1 cellular context compared by ENCODE assay signal in the genomic region with DNA sequence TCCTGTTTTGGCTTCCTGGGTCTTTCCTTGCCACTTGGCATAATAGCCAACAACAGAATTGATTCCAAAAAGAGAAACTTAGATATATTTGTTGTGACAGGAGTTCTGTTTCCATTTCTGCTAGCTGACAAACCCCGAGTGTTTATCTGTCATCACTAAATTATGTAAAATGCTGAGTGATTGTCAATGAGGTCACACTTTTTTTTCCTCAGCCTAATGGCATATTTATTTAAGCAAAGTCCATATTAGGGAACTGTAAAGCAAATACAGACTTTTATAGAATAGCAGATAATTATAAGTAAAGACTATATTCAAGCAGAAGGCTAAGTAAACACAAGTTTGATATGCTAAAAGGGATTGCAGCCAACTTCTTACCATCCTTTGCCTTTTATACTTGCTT.
TF ChIP-seq lines count a peak whose summit lies in the region.

No MANE protein-coding gene starts in this region.

TF ChIP-seq in HEK293, 187 proteins besides CTCF, POLR2A, EP300 and RAD21 (continued from another document):
- TF ChIP-seq, protein P1, sequence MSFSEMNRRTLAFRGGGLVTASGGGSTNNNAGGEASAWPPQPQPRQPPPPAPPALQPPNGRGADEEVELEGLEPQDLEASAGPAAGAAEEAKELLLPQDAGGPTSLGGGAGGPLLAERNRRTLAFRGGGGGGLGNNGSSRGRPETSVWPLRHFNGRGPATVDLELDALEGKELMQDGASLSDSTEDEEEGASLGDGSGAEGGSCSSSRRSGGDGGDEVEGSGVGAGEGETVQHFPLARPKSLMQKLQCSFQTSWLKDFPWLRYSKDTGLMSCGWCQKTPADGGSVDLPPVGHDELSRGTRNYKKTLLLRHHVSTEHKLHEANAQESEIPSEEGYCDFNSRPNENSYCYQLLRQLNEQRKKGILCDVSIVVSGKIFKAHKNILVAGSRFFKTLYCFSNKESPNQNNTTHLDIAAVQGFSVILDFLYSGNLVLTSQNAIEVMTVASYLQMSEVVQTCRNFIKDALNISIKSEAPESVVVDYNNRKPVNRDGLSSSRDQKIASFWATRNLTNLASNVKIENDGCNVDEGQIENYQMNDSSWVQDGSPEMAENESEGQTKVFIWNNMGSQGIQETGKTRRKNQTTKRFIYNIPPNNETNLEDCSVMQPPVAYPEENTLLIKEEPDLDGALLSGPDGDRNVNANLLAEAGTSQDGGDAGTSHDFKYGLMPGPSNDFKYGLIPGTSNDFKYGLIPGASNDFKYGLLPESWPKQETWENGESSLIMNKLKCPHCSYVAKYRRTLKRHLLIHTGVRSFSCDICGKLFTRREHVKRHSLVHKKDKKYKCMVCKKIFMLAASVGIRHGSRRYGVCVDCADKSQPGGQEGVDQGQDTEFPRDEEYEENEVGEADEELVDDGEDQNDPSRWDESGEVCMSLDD (tag by site-specific recombination; IDR thresholded peaks at IDR 0.05): no peak
- no peak for TF ChIP-seq ZNF248 (tag by site-specific recombination; IDR thresholded peaks at IDR 0.05)
- TF ChIP-seq OSR2 (tag by site-specific recombination; IDR thresholded peaks at IDR 0.05): peak; percentile 82
- no peak for TF ChIP-seq ZNF747 (tag by site-specific recombination; IDR thresholded peaks at IDR 0.05)
- TF ChIP-seq, protein P2, sequence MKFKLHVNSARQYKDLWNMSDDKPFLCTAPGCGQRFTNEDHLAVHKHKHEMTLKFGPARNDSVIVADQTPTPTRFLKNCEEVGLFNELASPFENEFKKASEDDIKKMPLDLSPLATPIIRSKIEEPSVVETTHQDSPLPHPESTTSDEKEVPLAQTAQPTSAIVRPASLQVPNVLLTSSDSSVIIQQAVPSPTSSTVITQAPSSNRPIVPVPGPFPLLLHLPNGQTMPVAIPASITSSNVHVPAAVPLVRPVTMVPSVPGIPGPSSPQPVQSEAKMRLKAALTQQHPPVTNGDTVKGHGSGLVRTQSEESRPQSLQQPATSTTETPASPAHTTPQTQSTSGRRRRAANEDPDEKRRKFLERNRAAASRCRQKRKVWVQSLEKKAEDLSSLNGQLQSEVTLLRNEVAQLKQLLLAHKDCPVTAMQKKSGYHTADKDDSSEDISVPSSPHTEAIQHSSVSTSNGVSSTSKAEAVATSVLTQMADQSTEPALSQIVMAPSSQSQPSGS (tag by site-specific recombination; IDR thresholded peaks at IDR 0.05; ENCODE audit: low read depth): 0 out of 2 replicates have a peak, but pooled peaks have one; percentile 40
- no peak for TF ChIP-seq ZNF19 (tag by site-specific recombination; IDR thresholded peaks at IDR 0.05; ENCODE audit: low read depth)
- TF ChIP-seq, protein P3, sequence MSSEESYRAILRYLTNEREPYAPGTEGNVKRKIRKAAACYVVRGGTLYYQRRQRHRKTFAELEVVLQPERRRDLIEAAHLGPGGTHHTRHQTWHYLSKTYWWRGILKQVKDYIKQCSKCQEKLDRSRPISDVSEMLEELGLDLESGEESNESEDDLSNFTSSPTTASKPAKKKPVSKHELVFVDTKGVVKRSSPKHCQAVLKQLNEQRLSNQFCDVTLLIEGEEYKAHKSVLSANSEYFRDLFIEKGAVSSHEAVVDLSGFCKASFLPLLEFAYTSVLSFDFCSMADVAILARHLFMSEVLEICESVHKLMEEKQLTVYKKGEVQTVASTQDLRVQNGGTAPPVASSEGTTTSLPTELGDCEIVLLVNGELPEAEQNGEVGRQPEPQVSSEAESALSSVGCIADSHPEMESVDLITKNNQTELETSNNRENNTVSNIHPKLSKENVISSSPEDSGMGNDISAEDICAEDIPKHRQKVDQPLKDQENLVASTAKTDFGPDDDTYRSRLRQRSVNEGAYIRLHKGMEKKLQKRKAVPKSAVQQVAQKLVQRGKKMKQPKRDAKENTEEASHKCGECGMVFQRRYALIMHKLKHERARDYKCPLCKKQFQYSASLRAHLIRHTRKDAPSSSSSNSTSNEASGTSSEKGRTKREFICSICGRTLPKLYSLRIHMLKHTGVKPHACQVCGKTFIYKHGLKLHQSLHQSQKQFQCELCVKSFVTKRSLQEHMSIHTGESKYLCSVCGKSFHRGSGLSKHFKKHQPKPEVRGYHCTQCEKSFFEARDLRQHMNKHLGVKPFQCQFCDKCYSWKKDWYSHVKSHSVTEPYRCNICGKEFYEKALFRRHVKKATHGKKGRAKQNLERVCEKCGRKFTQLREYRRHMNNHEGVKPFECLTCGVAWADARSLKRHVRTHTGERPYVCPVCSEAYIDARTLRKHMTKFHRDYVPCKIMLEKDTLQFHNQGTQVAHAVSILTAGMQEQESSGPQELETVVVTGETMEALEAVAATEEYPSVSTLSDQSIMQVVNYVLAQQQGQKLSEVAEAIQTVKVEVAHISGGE (tag by site-specific recombination; conservative IDR thresholded peaks at IDR 0.05; ENCODE audit: low read depth): no peak
- TF ChIP-seq ZFP41 (tag by site-specific recombination; IDR thresholded peaks at IDR 0.05; ENCODE audit: borderline replicate concordance): no peak
- peak; percentile 45 for TF ChIP-seq KLF8 (tag by site-specific recombination; IDR thresholded peaks at IDR 0.05)
- peak; percentile 63 for TF ChIP-seq ZNF629 (tag by site-specific recombination; IDR thresholded peaks at IDR 0.05)
- no peak for TF ChIP-seq ZNF426 (tag by site-specific recombination; IDR thresholded peaks at IDR 0.05)
- TF ChIP-seq ZNF202 (tag by site-specific recombination; IDR thresholded peaks at IDR 0.05; ENCODE audit: borderline replicate concordance): no peak
- TF ChIP-seq, protein P4, sequence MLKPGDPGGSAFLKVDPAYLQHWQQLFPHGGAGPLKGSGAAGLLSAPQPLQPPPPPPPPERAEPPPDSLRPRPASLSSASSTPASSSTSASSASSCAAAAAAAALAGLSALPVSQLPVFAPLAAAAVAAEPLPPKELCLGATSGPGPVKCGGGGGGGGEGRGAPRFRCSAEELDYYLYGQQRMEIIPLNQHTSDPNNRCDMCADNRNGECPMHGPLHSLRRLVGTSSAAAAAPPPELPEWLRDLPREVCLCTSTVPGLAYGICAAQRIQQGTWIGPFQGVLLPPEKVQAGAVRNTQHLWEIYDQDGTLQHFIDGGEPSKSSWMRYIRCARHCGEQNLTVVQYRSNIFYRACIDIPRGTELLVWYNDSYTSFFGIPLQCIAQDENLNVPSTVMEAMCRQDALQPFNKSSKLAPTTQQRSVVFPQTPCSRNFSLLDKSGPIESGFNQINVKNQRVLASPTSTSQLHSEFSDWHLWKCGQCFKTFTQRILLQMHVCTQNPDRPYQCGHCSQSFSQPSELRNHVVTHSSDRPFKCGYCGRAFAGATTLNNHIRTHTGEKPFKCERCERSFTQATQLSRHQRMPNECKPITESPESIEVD (tag by site-specific recombination; IDR thresholded peaks at IDR 0.05): peak; percentile 73
- peak; percentile 44 for TF ChIP-seq ZNF366 (tag by site-specific recombination; conservative IDR thresholded peaks at IDR 0.05)
- 0 out of 2 replicates have a peak, but pooled peaks have one; percentile 38 for TF ChIP-seq FEZF1 (tag by site-specific recombination; IDR thresholded peaks at IDR 0.05)
- peak; percentile 45; the same call in 1 of the 2 replicates for TF ChIP-seq ZNF76 (tag by site-specific recombination; IDR thresholded peaks at IDR 0.05; ENCODE audit: borderline replicate concordance, low read depth)
- peak; percentile 65; the same call in 1 of the 2 replicates for TF ChIP-seq WT1 (tag by site-specific recombination; IDR thresholded peaks at IDR 0.05)
- peak; percentile 49; the same call in 1 of the 2 replicates for TF ChIP-seq BCL11A (tag by site-specific recombination; IDR thresholded peaks at IDR 0.05; ENCODE audit: low read depth)
- TF ChIP-seq ZNF701 (tag by site-specific recombination; IDR thresholded peaks at IDR 0.05): no peak
- no peak for TF ChIP-seq KLF9 (tag by site-specific recombination; IDR thresholded peaks at IDR 0.05; ENCODE audit: low read depth)
- peak; percentile 39; the same call in 1 of the 2 replicates for TF ChIP-seq ZNF843 (tag by site-specific recombination; IDR thresholded peaks at IDR 0.05)
- no peak for TF ChIP-seq ZNF146 (tag by site-specific recombination; IDR thresholded peaks at IDR 0.05)
- TF ChIP-seq ZEB2 (tag by site-specific recombination; IDR thresholded peaks at IDR 0.05): peak; percentile 47; the same call in 1 of the 2 replicates
- TF ChIP-seq ZNF174 (tag by site-specific recombination; IDR thresholded peaks at IDR 0.05): no peak
- TF ChIP-seq, protein P5, sequence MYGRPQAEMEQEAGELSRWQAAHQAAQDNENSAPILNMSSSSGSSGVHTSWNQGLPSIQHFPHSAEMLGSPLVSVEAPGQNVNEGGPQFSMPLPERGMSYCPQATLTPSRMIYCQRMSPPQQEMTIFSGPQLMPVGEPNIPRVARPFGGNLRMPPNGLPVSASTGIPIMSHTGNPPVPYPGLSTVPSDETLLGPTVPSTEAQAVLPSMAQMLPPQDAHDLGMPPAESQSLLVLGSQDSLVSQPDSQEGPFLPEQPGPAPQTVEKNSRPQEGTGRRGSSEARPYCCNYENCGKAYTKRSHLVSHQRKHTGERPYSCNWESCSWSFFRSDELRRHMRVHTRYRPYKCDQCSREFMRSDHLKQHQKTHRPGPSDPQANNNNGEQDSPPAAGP (tag by site-specific recombination; IDR thresholded peaks at IDR 0.05): no peak
- TF ChIP-seq ZNF155 (tag by site-specific recombination; IDR thresholded peaks at IDR 0.05): no peak
- peak; percentile 21; the same call in 1 of the 2 replicates for TF ChIP-seq ZBTB17 (tag by site-specific recombination; IDR thresholded peaks at IDR 0.05)
